ENCODE assay signal across 22 cellular contexts in genomic region chr10:107434854-107435253, GRCh38.
"Had no signal": no experiment of that assay in that cellular context is flagged by ENCODE, and none has a peak within 500 bp of the region (broad histone marks: within the 10 kb centered on the region; RNA-seq: fewer than 3 reads in every experiment).

No MANE protein-coding gene starts in this region.

- H2AFZ ChIP-seq: hepatocyte had no signal

- H3K4me3 Mint-ChIP-seq: activated CD4-positive, alpha-beta T cell treated with anti-CD3 and anti-CD28 coated beads, Interleukin-2, amount 10 ng/mL, durations not matched to agents 24 days and 14 days; activated CD8-positive, alpha-beta T cell treated with anti-CD3 and anti-CD28 coated beads for 36 hours; activated naive CD4-positive, alpha-beta T cell treated with anti-CD3 and anti-CD28 coated beads, Interleukin-2, amount 10 ng/mL, durations not matched to agents 7 days and 5 days; activated naive CD8-positive, alpha-beta T cell treated with anti-CD3 and anti-CD28 coated beads, Interleukin-2, amount 50 U/mL, for 24 hours; activated T-helper 17 cell treated with anti-CD3 and anti-CD28 coated beads, Interleukin-2, amount 50 U/mL, for 72 hours; mesothelial cell of epicardium; nephron had no signal

- DNase-seq: activated CD4-positive, alpha-beta T cell treated with anti-CD3 and anti-CD28 coated beads, Interleukin-2, amount 10 ng/mL, durations not matched to agents 24 days and 14 days; activated CD8-positive, alpha-beta T cell treated with anti-CD3 and anti-CD28 coated beads for 36 hours; activated naive CD4-positive, alpha-beta T cell treated with anti-CD3 and anti-CD28 coated beads, Interleukin-2, amount 10 ng/mL, durations not matched to agents 7 days and 5 days; activated naive CD8-positive, alpha-beta T cell treated with anti-CD3 and anti-CD28 coated beads, Interleukin-2, amount 50 U/mL, for 24 hours; activated T-cell treated with anti-CD3 and anti-CD28 coated beads, Interleukin-2, amount 50 U/mL, for 1 hour; anterior cingulate cortex; brain microvascular endothelial cell; central memory CD4-positive, alpha-beta T cell; dorsolateral prefrontal cortex; left cardiac atrium; lower lobe of right lung; nucleus accumbens; stimulated activated naive CD8-positive, alpha-beta T cell treated with anti-CD3 and anti-CD28 coated beads, Interleukin-15, Interleukin-2, amounts not matched to agents 100 U/mL and 50 U/mL, for 24 hours; substantia nigra; T1000; tibial artery had no signal

- H3K79me2 ChIP-seq: hepatocyte had no signal

- H3K27ac Mint-ChIP-seq: activated CD4-positive, alpha-beta T cell treated with anti-CD3 and anti-CD28 coated beads, Interleukin-2, amount 10 ng/mL, durations not matched to agents 24 days and 14 days; activated CD8-positive, alpha-beta T cell treated with anti-CD3 and anti-CD28 coated beads for 36 hours; activated naive CD4-positive, alpha-beta T cell treated with anti-CD3 and anti-CD28 coated beads, Interleukin-2, amount 10 ng/mL, durations not matched to agents 7 days and 5 days; activated naive CD8-positive, alpha-beta T cell treated with anti-CD3 and anti-CD28 coated beads, Interleukin-2, amount 50 U/mL, for 24 hours; activated T-helper 17 cell treated with anti-CD3 and anti-CD28 coated beads, Interleukin-2, amount 50 U/mL, for 72 hours; mesothelial cell of epicardium; nephron had no signal

- H3K27me3 Mint-ChIP-seq: activated CD4-positive, alpha-beta T cell treated with anti-CD3 and anti-CD28 coated beads, Interleukin-2, amount 10 ng/mL, durations not matched to agents 24 days and 14 days; activated CD8-positive, alpha-beta T cell treated with anti-CD3 and anti-CD28 coated beads for 36 hours; activated naive CD4-positive, alpha-beta T cell treated with anti-CD3 and anti-CD28 coated beads, Interleukin-2, amount 10 ng/mL, durations not matched to agents 7 days and 5 days; activated naive CD8-positive, alpha-beta T cell treated with anti-CD3 and anti-CD28 coated beads, Interleukin-2, amount 50 U/mL, for 24 hours; activated T-helper 17 cell treated with anti-CD3 and anti-CD28 coated beads, Interleukin-2, amount 50 U/mL, for 72 hours had no signal

- ATAC-seq: activated CD8-positive, alpha-beta T cell treated with anti-CD3 and anti-CD28 coated beads for 36 hours; activated naive CD8-positive, alpha-beta T cell treated with anti-CD3 and anti-CD28 coated beads, Interleukin-2, amount 50 U/mL, for 24 hours; activated T-helper 17 cell treated with anti-CD3 and anti-CD28 coated beads, Interleukin-2, amount 50 U/mL, for 72 hours; left cardiac atrium; lower lobe of right lung; stimulated activated naive CD8-positive, alpha-beta T cell treated with anti-CD3 and anti-CD28 coated beads, Interleukin-15, Interleukin-2, amounts not matched to agents 100 U/mL and 50 U/mL, for 24 hours had no signal

- H3K4me1 Mint-ChIP-seq: activated CD4-positive, alpha-beta T cell treated with anti-CD3 and anti-CD28 coated beads, Interleukin-2, amount 10 ng/mL, durations not matched to agents 24 days and 14 days; activated naive CD4-positive, alpha-beta T cell treated with anti-CD3 and anti-CD28 coated beads, Interleukin-2, amount 10 ng/mL, durations not matched to agents 7 days and 5 days; activated naive CD8-positive, alpha-beta T cell treated with anti-CD3 and anti-CD28 coated beads, Interleukin-2, amount 50 U/mL, for 24 hours; activated T-helper 17 cell treated with anti-CD3 and anti-CD28 coated beads, Interleukin-2, amount 50 U/mL, for 72 hours; mesothelial cell of epicardium; nephron had no signal

- H3K4me1 ChIP-seq: lower lobe of right lung, tibial artery had no signal

- FAIRE-seq: colon, urothelium cell line had no signal

- H3K27ac ChIP-seq: brain microvascular endothelial cell, dorsolateral prefrontal cortex, hepatocyte, lower lobe of right lung, tibial artery had no signal

- H3K9me3 Mint-ChIP-seq: activated CD4-positive, alpha-beta T cell treated with anti-CD3 and anti-CD28 coated beads, Interleukin-2, amount 10 ng/mL, durations not matched to agents 24 days and 14 days; activated naive CD8-positive, alpha-beta T cell treated with anti-CD3 and anti-CD28 coated beads, Interleukin-2, amount 50 U/mL, for 24 hours; mesothelial cell of epicardium; nephron had no signal

- H3K36me3 Mint-ChIP-seq: activated naive CD4-positive, alpha-beta T cell treated with anti-CD3 and anti-CD28 coated beads, Interleukin-2, amount 10 ng/mL, durations not matched to agents 7 days and 5 days; mesothelial cell of epicardium had no signal

- H3K27me3 ChIP-seq: brain microvascular endothelial cell, hepatocyte, tibial artery had no signal

- H3K4me3 ChIP-seq: dorsolateral prefrontal cortex, hepatocyte, lower lobe of right lung, tibial artery had no signal

- H3K9me3 ChIP-seq: lower lobe of right lung, tibial artery had no signal
